ENCODE assay signal across 1 cellular context in the genomic region with DNA sequence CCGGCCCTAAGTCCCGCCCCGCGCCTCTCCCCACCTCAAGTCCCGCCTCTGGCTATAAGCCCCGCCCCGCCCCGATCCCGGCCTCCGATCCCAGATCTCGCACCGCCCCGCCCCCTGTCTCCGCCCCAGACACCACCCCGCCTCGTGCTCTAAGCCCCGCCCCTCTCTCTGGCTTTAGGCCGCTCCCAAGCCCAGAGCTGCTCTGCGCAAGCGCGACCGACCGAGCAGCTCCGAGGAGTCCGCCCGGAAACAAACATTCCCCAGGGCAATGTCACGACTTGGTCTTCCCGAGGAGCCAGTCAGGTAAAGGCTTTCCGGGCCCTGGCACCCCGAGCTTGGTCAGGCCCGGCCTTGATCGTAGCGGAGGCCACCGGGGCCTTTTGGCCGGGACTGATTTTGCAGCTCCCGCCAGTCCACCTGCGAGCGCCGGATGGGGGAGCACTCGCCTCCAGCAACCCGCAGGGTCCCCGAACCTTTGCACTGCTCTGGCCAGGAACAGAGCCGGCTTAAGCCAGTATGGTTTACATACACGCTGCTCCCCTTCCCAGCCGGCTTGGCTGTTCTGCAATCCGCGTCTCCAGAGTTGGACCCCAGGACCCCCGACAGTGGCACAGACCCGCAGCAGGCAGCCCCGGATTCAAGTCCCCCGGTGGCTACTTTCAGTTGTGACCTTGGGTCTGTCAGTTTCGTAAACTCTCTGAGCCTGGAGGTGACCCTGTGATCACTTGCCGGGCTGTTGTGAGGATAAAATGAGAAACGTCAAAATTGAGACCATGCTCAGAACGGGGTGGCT.
TF ChIP-seq lines count a peak whose summit lies in the region.

NUDT7 (plus strand) TSS at position 200 of the 793 bp plus-strand sequence; CDS start at position 269, 69 bp downstream.

TF ChIP-seq in HepG2, 621 proteins besides CTCF, POLR2A, EP300 and RAD21 (continued from another document and continues in another):
- TF ChIP-seq, protein P1, sequence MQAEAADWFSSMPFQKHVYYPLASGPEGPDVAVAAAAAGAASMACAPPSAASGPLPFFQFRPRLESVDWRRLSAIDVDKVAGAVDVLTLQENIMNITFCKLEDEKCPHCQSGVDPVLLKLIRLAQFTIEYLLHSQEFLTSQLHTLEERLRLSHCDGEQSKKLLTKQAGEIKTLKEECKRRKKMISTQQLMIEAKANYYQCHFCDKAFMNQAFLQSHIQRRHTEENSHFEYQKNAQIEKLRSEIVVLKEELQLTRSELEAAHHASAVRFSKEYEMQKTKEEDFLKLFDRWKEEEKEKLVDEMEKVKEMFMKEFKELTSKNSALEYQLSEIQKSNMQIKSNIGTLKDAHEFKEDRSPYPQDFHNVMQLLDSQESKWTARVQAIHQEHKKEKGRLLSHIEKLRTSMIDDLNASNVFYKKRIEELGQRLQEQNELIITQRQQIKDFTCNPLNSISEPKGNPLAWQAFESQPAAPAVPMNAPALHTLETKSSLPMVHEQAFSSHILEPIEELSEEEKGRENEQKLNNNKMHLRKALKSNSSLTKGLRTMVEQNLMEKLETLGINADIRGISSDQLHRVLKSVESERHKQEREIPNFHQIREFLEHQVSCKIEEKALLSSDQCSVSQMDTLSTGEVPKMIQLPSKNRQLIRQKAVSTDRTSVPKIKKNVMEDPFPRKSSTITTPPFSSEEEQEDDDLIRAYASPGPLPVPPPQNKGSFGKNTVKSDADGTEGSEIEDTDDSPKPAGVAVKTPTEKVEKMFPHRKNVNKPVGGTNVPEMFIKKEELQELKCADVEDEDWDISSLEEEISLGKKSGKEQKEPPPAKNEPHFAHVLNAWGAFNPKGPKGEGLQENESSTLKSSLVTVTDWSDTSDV (CRISPR knock-in tag; IDR thresholded peaks at IDR 0.05): no peak
- TF ChIP-seq ZNF749 (CRISPR knock-in tag; IDR thresholded peaks at IDR 0.05; ENCODE audit: borderline replicate concordance) (no peak), ZMYM4 (CRISPR knock-in tag; IDR thresholded peaks at IDR 0.05) (peak; percentile 83), ZNF777 (CRISPR knock-in tag; IDR thresholded peaks at IDR 0.05) (0 out of 2 replicates have a peak, but pooled peaks have one; percentile 25), CENPX (CRISPR knock-in tag; IDR thresholded peaks at IDR 0.05) (no peak), ZNF253 (CRISPR knock-in tag; IDR thresholded peaks at IDR 0.05; ENCODE audit: borderline replicate concordance) (no peak), PAWR (CRISPR knock-in tag; IDR thresholded peaks at IDR 0.05; ENCODE audit: borderline replicate concordance) (0 out of 2 replicates have a peak, but pooled peaks have one; percentile 30), HMGXB4 (CRISPR knock-in tag; IDR thresholded peaks at IDR 0.05; ENCODE audit: borderline replicate concordance in 1 of 2, low read depth in 1 of 2) (peak; percentile 89 to 91), RCOR2 (CRISPR knock-in tag; IDR thresholded peaks at IDR 0.05) (peak; percentile 48; the same call in 1 of the 2 replicates), ZBED4 (CRISPR knock-in tag; IDR thresholded peaks at IDR 0.05; ENCODE audit: borderline replicate concordance) (peak; percentile 95; the same call in 1 of the 2 replicates), KDM5A (IDR thresholded peaks at IDR 0.05; ENCODE audit: borderline replicate concordance, low read length) (peak; percentile 78; the same call in 1 of the 2 replicates), CAMTA2 (CRISPR knock-in tag; IDR thresholded peaks at IDR 0.05; ENCODE audit: borderline replicate concordance) (no peak), RXRB (CRISPR knock-in tag; IDR thresholded peaks at IDR 0.05; ENCODE audit: borderline replicate concordance) (peak; percentile 51), SMAD9 (CRISPR knock-in tag; IDR thresholded peaks at IDR 0.05) (no peak), ZNF768 (CRISPR knock-in tag; IDR thresholded peaks at IDR 0.05) (peak; percentile 73; the same call in 1 of the 2 replicates), SALL1 (CRISPR knock-in tag; IDR thresholded peaks at IDR 0.05) (peak; percentile 70; the same call in 1 of the 2 replicates), CC2D1A (CRISPR knock-in tag; IDR thresholded peaks at IDR 0.05) (0 out of 2 replicates have a peak, but pooled peaks have one; percentile 94), GPBP1L1 (CRISPR knock-in tag; IDR thresholded peaks at IDR 0.05) (no peak), PRDM15 (CRISPR knock-in tag; IDR thresholded peaks at IDR 0.05) (no peak; the same call in none of the 2 replicates), ELF4 (CRISPR knock-in tag; IDR thresholded peaks at IDR 0.05; ENCODE audit: borderline replicate concordance) (peak; percentile 88), EED (CRISPR knock-in tag; IDR thresholded peaks at IDR 0.05) (peak; percentile 91), BCL3 (CRISPR knock-in tag; IDR thresholded peaks at IDR 0.05) (peak; percentile 79; the same call in 1 of the 2 replicates), MTF2 (CRISPR knock-in tag; IDR thresholded peaks at IDR 0.05; ENCODE audit: borderline replicate concordance) (0 out of 2 replicates have a peak, but pooled peaks have one; percentile 61), ZNF512B (CRISPR knock-in tag; IDR thresholded peaks at IDR 0.05; ENCODE audit: borderline replicate concordance) (peak; percentile 87; the same call in 1 of the 2 replicates)
- TF ChIP-seq, protein P2, sequence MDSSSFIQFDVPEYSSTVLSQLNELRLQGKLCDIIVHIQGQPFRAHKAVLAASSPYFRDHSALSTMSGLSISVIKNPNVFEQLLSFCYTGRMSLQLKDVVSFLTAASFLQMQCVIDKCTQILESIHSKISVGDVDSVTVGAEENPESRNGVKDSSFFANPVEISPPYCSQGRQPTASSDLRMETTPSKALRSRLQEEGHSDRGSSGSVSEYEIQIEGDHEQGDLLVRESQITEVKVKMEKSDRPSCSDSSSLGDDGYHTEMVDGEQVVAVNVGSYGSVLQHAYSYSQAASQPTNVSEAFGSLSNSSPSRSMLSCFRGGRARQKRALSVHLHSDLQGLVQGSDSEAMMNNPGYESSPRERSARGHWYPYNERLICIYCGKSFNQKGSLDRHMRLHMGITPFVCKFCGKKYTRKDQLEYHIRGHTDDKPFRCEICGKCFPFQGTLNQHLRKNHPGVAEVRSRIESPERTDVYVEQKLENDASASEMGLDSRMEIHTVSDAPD (CRISPR knock-in tag; IDR thresholded peaks at IDR 0.05): peak; percentile 87
- TF ChIP-seq, protein P3, sequence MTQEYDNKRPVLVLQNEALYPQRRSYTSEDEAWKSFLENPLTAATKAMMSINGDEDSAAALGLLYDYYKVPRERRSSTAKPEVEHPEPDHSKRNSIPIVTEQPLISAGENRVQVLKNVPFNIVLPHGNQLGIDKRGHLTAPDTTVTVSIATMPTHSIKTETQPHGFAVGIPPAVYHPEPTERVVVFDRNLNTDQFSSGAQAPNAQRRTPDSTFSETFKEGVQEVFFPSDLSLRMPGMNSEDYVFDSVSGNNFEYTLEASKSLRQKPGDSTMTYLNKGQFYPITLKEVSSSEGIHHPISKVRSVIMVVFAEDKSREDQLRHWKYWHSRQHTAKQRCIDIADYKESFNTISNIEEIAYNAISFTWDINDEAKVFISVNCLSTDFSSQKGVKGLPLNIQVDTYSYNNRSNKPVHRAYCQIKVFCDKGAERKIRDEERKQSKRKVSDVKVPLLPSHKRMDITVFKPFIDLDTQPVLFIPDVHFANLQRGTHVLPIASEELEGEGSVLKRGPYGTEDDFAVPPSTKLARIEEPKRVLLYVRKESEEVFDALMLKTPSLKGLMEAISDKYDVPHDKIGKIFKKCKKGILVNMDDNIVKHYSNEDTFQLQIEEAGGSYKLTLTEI (CRISPR knock-in tag; conservative IDR thresholded peaks at IDR 0.05): no peak
